In genomic region chr1:78289606-78290005, GRCh38 we compare ENCODE assay signal across 28 cellular contexts.
"Had no signal": no experiment of that assay in that cellular context is flagged by ENCODE, and none has a peak within 500 bp of the region (broad histone marks: within the 10 kb centered on the region; RNA-seq: fewer than 3 reads in every experiment).

No MANE protein-coding gene starts in this region.

- H3K4me3 Mint-ChIP-seq: dendritic cell treated with granulocyte-macrophage colony-stimulating factor and Interleukin-4, amounts not matched to agents 40 ng/mL and 50 ng/mL, for 4 days; endodermal cell; naive thymus-derived CD4-positive, alpha-beta T cell; nephron; stimulated activated effector memory CD8-positive, alpha-beta T cell treated with anti-CD3 and anti-CD28 coated beads, Interleukin-12 subunit alpha, Interleukin-12 subunit beta, amount 100 ng/mL, for 72 hours had no signal

- H3K4me1 Mint-ChIP-seq: endodermal cell; naive thymus-derived CD4-positive, alpha-beta T cell; stimulated activated effector memory CD8-positive, alpha-beta T cell treated with anti-CD3 and anti-CD28 coated beads, Interleukin-12 subunit alpha, Interleukin-12 subunit beta, amount 100 ng/mL, for 72 hours had no signal

- H3K4me3 ChIP-seq: colonic mucosa, heart right ventricle, left lung, psoas muscle, sigmoid colon, stomach, thyroid gland, vagina had no signal

- H3K9me3 ChIP-seq: colonic mucosa, heart right ventricle, left lung, psoas muscle, sigmoid colon, stomach, thyroid gland, vagina had no signal

- H3K36me3 Mint-ChIP-seq: naive thymus-derived CD4-positive, alpha-beta T cell; stimulated activated effector memory CD8-positive, alpha-beta T cell treated with anti-CD3 and anti-CD28 coated beads, Interleukin-12 subunit alpha, Interleukin-12 subunit beta, amount 100 ng/mL, for 72 hours had no signal

- H3K4me1 ChIP-seq: colonic mucosa, heart right ventricle, left lung, psoas muscle, sigmoid colon, stomach, thyroid gland, vagina had no signal

- H3K27ac ChIP-seq: colonic mucosa, epithelial cell of prostate, heart right ventricle, left lung, psoas muscle, sigmoid colon, stomach, thyroid gland, vagina had no signal

- DNase-seq: colonic mucosa; effector CD8-positive, alpha-beta T cell; endodermal cell; foreskin melanocyte; glutamatergic neuron; heart right ventricle; hippocampal formation; left cardiac atrium; left lung; mesendoderm; midbrain; naive thymus-derived CD4-positive, alpha-beta T cell; nucleus accumbens; psoas muscle; right cardiac atrium; sigmoid colon; stimulated activated CD4-positive, alpha-beta T cell treated with anti-CD3 and anti-CD28 coated beads, Interleukin-2, amount 100 ng/mL, for 24 hours; stimulated activated CD4-positive, alpha-beta T cell treated with anti-CD3 and anti-CD28 coated beads, Interleukin-4, amount 100 ng/mL, for 24 hours; stimulated activated naive CD4-positive, alpha-beta T cell treated with Interleukin-2 at 50 U/mL for 16 hours; stomach; thyroid gland; trophoblast cell had no signal

- H3K9me3 Mint-ChIP-seq: endodermal cell; stimulated activated effector memory CD8-positive, alpha-beta T cell treated with anti-CD3 and anti-CD28 coated beads, Interleukin-12 subunit alpha, Interleukin-12 subunit beta, amount 100 ng/mL, for 72 hours had no signal

- H3K27me3 Mint-ChIP-seq: dendritic cell treated with granulocyte-macrophage colony-stimulating factor and Interleukin-4, amounts not matched to agents 40 ng/mL and 50 ng/mL, for 4 days had no signal

- H3K27ac Mint-ChIP-seq: dendritic cell treated with granulocyte-macrophage colony-stimulating factor and Interleukin-4, amounts not matched to agents 40 ng/mL and 50 ng/mL, for 4 days; endodermal cell; naive thymus-derived CD4-positive, alpha-beta T cell; nephron; stimulated activated effector memory CD8-positive, alpha-beta T cell treated with anti-CD3 and anti-CD28 coated beads, Interleukin-12 subunit alpha, Interleukin-12 subunit beta, amount 100 ng/mL, for 72 hours had no signal

- H3K36me3 ChIP-seq: colonic mucosa, heart right ventricle, left lung, sigmoid colon, stomach, thyroid gland, vagina had no signal

- ATAC-seq: esophagus mucosa; heart right ventricle; left cardiac atrium; left lung; naive thymus-derived CD4-positive, alpha-beta T cell; psoas muscle; right cardiac atrium; stimulated activated effector memory CD8-positive, alpha-beta T cell treated with anti-CD3 and anti-CD28 coated beads, Interleukin-12 subunit alpha, Interleukin-12 subunit beta, amount 100 ng/mL, for 72 hours had no signal

- H3K27me3 ChIP-seq: colonic mucosa, heart right ventricle, left lung, sigmoid colon, stomach, thyroid gland, vagina had no signal
